ENCODE assay signal across 15 cellular contexts in genomic region chr16:1528921-1529537, GRCh38. TPM values are rescaled to one million over a fixed set of nuclear protein-coding genes. Genes with fewer than 3 reads are reported as not detected.
"Had no signal": no experiment of that assay in that cellular context is flagged by ENCODE, and none has a peak within 500 bp of the region (broad histone marks: within the 10 kb centered on the region; RNA-seq: fewer than 3 reads in every experiment).

No MANE protein-coding gene starts in this region.

- H3K36me3 Mint-ChIP-seq: immature natural killer cell had no signal

- DNase-seq: activated CD4-positive, alpha-beta T cell treated with anti-CD3 and anti-CD28 coated beads for 4 hours; activated gamma-delta T cell; activated T-cell treated with anti-CD3 and anti-CD28 coated beads, Interleukin-2, amount 50 U/mL, for 1 hour; dorsolateral prefrontal cortex; immature natural killer cell; mammary epithelial cell; SIG-M5; stimulated activated CD4-positive, alpha-beta T cell treated with anti-CD3 and anti-CD28 coated beads, Interleukin-2, amount 100 ng/mL, for 24 hours; stimulated activated naive CD4-positive, alpha-beta T cell; substantia nigra; T1000; transverse colon had no signal

- H3K9me3 Mint-ChIP-seq: immature natural killer cell had no signal

- H3K27me3 ChIP-seq: ascending aorta, dorsolateral prefrontal cortex, transverse colon had no signal

- ATAC-seq: esophagus mucosa, sciatic nerve had no signal

- H3K4me3 ChIP-seq: ascending aorta, dorsolateral prefrontal cortex, transverse colon had no signal

- H3K4me3 Mint-ChIP-seq: immature natural killer cell had no signal

- H3K27ac Mint-ChIP-seq: immature natural killer cell had no signal

- H3K9me3 ChIP-seq: ascending aorta, transverse colon had no signal

- H3K27ac ChIP-seq: ascending aorta, dorsolateral prefrontal cortex had no signal

- H3K36me3 ChIP-seq: transverse colon had no signal

RNA-seq across cellular contexts. Expression of gene PTX4, which starts 40.3 kb away (rescaled TPM):
- total RNA-seq: ascending aorta, esophagus mucosa, mammary epithelial cell, sciatic nerve, transverse colon had no signal
- polyA plus RNA-seq: immature natural killer cell, mammary epithelial cell had no signal
